In the genomic region with DNA sequence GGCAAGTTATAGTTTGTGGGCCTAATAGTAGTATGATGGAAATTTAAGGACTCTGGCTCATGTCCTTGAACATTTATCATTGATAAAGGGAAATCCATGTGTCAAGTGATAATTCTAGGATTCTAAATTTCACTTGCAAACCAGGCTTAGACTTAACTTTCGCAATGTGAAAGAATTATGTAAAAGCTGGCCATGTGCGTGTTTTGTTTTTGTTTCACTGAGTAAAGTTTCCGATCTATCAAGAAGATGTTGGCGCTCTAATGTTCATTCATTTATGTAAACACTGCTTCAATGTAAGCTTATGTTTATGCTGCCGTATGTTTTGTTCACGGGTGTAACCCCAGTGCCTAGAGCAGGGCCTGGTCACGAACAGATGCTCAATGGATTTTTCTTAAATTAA, we compare ENCODE assay signal across 24 cellular contexts.
"Had no signal": no experiment of that assay in that cellular context is flagged by ENCODE, and none has a peak within 500 bp of the region (broad histone marks: within the 10 kb centered on the region; RNA-seq: fewer than 3 reads in every experiment).

No MANE protein-coding gene starts in this region.

- H3K36me3 ChIP-seq: neutrophil, pancreas, right lobe of liver, suprapubic skin, transverse colon, upper lobe of right lung, uterus had no signal

- H3K27me3 Mint-ChIP-seq: memory B cell; naive thymus-derived CD4-positive, alpha-beta T cell; stimulated activated naive CD8-positive, alpha-beta T cell treated with anti-CD3 and anti-CD28 coated beads, Interleukin-15, amount 100 ng/mL, for 72 hours had no signal

- DNase-seq: dorsolateral prefrontal cortex; effector CD4-positive, alpha-beta T cell; foreskin keratinocyte; kidney; midbrain; naive thymus-derived CD4-positive, alpha-beta T cell; pancreas; right lobe of liver; small intestine; stimulated activated CD4-positive, alpha-beta T cell treated with anti-CD3 and anti-CD28 coated beads, Interleukin-1b, Interleukin-23, amount 100 ng/mL, for 48 hours; stimulated activated CD4-positive, alpha-beta T cell treated with anti-CD3 and anti-CD28 coated beads, Interleukin-4, amount 100 ng/mL, for 1 hour; stimulated activated CD8-positive, alpha-beta memory T cell treated with anti-CD3 and anti-CD28 coated beads, Interleukin-4, amount 100 ng/mL, for 48 hours; stimulated activated naive CD4-positive, alpha-beta T cell; stimulated activated naive CD8-positive, alpha-beta T cell treated with anti-CD3 and anti-CD28 coated beads, Interleukin-15, amount 100 ng/mL, for 72 hours; transverse colon; upper lobe of right lung; uterus had no signal

- H3K27ac ChIP-seq: dorsolateral prefrontal cortex, epithelial cell of prostate, foreskin keratinocyte, neutrophil, pancreas, right lobe of liver, suprapubic skin, transverse colon, upper lobe of right lung, uterus had no signal

- H3K4me1 ChIP-seq: pancreas, right lobe of liver, suprapubic skin, transverse colon, upper lobe of right lung, uterus had no signal

- H3K36me3 Mint-ChIP-seq: memory B cell; naive thymus-derived CD4-positive, alpha-beta T cell had no signal

- H3K27ac Mint-ChIP-seq: memory B cell; stimulated activated naive CD8-positive, alpha-beta T cell treated with anti-CD3 and anti-CD28 coated beads, Interleukin-15, amount 100 ng/mL, for 72 hours had no signal

- H3K4me3 Mint-ChIP-seq: memory B cell; naive thymus-derived CD4-positive, alpha-beta T cell; stimulated activated naive CD8-positive, alpha-beta T cell treated with anti-CD3 and anti-CD28 coated beads, Interleukin-15, amount 100 ng/mL, for 72 hours had no signal

- H3K9me3 ChIP-seq: neutrophil, pancreas, right lobe of liver, suprapubic skin, transverse colon, upper lobe of right lung, uterus had no signal

- H3K27me3 ChIP-seq: dorsolateral prefrontal cortex, foreskin keratinocyte, neutrophil, pancreas, right lobe of liver, suprapubic skin, transverse colon, upper lobe of right lung, uterus had no signal

- H3K4me3 ChIP-seq: dorsolateral prefrontal cortex, lung, pancreas, right lobe of liver, suprapubic skin, transverse colon, upper lobe of right lung, uterus had no signal

- H3K4me1 Mint-ChIP-seq: memory B cell; stimulated activated naive CD8-positive, alpha-beta T cell treated with anti-CD3 and anti-CD28 coated beads, Interleukin-15, amount 100 ng/mL, for 72 hours had no signal

- H3K9me3 Mint-ChIP-seq: stimulated activated naive CD8-positive, alpha-beta T cell treated with anti-CD3 and anti-CD28 coated beads, Interleukin-15, amount 100 ng/mL, for 72 hours had no signal

- ATAC-seq: esophagus mucosa; foreskin keratinocyte; left lobe of liver; naive thymus-derived CD4-positive, alpha-beta T cell; pancreas; right lobe of liver; stimulated activated naive CD8-positive, alpha-beta T cell treated with anti-CD3 and anti-CD28 coated beads, Interleukin-15, amount 100 ng/mL, for 72 hours; upper lobe of right lung had no signal
